1 cellular context compared by ENCODE assay signal in genomic region chr10:91163269-91163708, GRCh38.
TF ChIP-seq lines count a peak whose summit lies in the region.

No MANE protein-coding gene starts in this region.

TF ChIP-seq in GM12878, 131 proteins besides CTCF, POLR2A, EP300 and RAD21 (continued from another document):
- TF ChIP-seq ZNF687 (IDR thresholded peaks at IDR 0.05) (peak; percentile 22), CEBPZ (IDR thresholded peaks at IDR 0.05; ENCODE audit: low read depth, low read length) (no peak), CREB1 (IDR thresholded peaks at IDR 0.05; ENCODE audit: low read depth) (peak; percentile 61; the same call in 1 of the 2 replicates), SIX5 (IDR thresholded peaks at IDR 0.05; ENCODE audit: low read depth, low read length, severe bottlenecking) (no peak), ELK1 (IDR thresholded peaks at IDR 0.05; ENCODE audit: low read depth, low read length) (no peak), ZNF274 (IDR thresholded peaks at IDR 0.05; ENCODE audit: insufficient read depth, insufficient read length) (no peak), POLR2AphosphoS2 (IDR thresholded peaks at IDR 0.05; ENCODE audit: low read depth, low read length) (no peak), MYB (IDR thresholded peaks at IDR 0.05; ENCODE audit: borderline replicate concordance, low read depth, low read length) (no peak), ATF3 (IDR thresholded peaks at IDR 0.05; ENCODE audit: borderline replicate concordance, extremely low read depth, low read depth, low read length) (no peak), RAD51 (IDR thresholded peaks at IDR 0.05) (no peak), BACH1 (IDR thresholded peaks at IDR 0.05; ENCODE audit: borderline replicate concordance) (0 out of 2 replicates have a peak, but pooled peaks have one; percentile 10), MTA3 (IDR thresholded peaks at IDR 0.05; ENCODE audit: borderline replicate concordance, low read length) (no peak), FOXK2 (IDR thresholded peaks at IDR 0.05) (no peak), PRDM15 (CRISPR knock-in tag; IDR thresholded peaks at IDR 0.05) (no peak), ZNF384 (IDR thresholded peaks at IDR 0.05; ENCODE audit: borderline replicate concordance, low read depth, low read length) (no peak), CBX5 (IDR thresholded peaks at IDR 0.05; ENCODE audit: low read depth) (peak; percentile 45; the same call in 1 of the 2 replicates), LARP7 (IDR thresholded peaks at IDR 0.05) (peak; percentile 80), TARDBP (IDR thresholded peaks at IDR 0.05; ENCODE audit: borderline replicate concordance) (no peak), HDAC2 (IDR thresholded peaks at IDR 0.05) (no peak), IKZF2 (IDR thresholded peaks at IDR 0.05) (no peak), SMAD5 (IDR thresholded peaks at IDR 0.05; ENCODE audit: low read depth) (no peak), RELA (IDR thresholded peaks at IDR 0.05; ENCODE audit: borderline replicate concordance, partially characterized antibody) (no peak), WRNIP1 (IDR thresholded peaks at IDR 0.05; ENCODE audit: borderline replicate concordance, low read depth, low read length) (no peak), SMAD1 (IDR thresholded peaks at IDR 0.05; ENCODE audit: low read depth, partially characterized antibody) (no peak), IRF5 (IDR thresholded peaks at IDR 0.05; ENCODE audit: borderline replicate concordance) (no peak), MYC (IDR thresholded peaks at IDR 0.05; ENCODE audit: insufficient read depth, insufficient read length, insufficient replicate concordance, low read length, severe bottlenecking) (no peak), PML (IDR thresholded peaks at IDR 0.05; ENCODE audit: low read length) (no peak), TCF7 (IDR thresholded peaks at IDR 0.05; ENCODE audit: borderline replicate concordance) (no peak)
- TF ChIP-seq, protein P1, sequence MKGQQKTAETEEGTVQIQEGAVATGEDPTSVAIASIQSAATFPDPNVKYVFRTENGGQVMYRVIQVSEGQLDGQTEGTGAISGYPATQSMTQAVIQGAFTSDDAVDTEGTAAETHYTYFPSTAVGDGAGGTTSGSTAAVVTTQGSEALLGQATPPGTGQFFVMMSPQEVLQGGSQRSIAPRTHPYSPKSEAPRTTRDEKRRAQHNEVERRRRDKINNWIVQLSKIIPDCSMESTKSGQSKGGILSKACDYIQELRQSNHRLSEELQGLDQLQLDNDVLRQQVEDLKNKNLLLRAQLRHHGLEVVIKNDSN (IDR thresholded peaks at IDR 0.05; ENCODE audit: borderline replicate concordance, extremely low read length, insufficient read depth, low read depth, low read length) = no peak
